6 cellular contexts compared by ENCODE assay signal in the genomic region with DNA sequence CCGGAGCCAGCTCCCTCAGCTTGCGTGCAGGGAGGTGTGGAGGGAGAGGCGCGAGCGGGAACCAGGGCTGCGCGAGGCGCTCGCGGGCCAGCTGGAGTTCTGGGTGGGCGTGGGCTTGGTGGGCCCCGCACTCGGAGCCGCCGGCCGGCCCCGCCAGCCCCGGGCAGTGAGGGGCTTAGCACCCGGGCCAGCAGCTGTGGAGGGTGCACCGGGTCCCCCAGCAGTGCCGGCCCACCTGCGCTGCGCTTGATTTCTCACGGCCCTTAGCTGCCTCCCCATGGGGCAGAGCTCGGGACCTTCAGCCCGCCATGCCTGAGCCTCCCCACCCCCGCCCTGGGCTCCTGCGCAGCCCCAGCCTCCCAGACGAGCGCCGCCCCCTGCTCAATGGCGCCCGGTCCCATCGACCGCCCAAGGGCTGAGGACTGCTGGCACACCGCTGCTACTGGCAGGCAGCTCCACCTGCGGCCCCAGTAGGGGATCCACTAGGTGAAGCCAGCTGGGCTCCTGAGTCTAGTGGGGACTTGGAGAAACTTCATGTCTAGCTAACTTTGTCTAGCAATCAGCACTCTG.
"Had no signal": no experiment of that assay in that cellular context is flagged by ENCODE, and none has a peak within 500 bp of the region (broad histone marks: within the 10 kb centered on the region; RNA-seq: fewer than 3 reads in every experiment).

No MANE protein-coding gene starts in this region.

- DNase-seq: IMR-90, KBM-7 had no signal

- H3K27ac Mint-ChIP-seq: IgD-negative memory B cell had no signal

- H3K4me3 ChIP-seq: K562 had no signal

- ATAC-seq: HepG2, K562 had no signal

- H3K4me1 Mint-ChIP-seq: IgD-negative memory B cell had no signal

- H3K27ac ChIP-seq: HL-60 had no signal
